ENCODE assay signal across 11 cellular contexts in the genomic region with DNA sequence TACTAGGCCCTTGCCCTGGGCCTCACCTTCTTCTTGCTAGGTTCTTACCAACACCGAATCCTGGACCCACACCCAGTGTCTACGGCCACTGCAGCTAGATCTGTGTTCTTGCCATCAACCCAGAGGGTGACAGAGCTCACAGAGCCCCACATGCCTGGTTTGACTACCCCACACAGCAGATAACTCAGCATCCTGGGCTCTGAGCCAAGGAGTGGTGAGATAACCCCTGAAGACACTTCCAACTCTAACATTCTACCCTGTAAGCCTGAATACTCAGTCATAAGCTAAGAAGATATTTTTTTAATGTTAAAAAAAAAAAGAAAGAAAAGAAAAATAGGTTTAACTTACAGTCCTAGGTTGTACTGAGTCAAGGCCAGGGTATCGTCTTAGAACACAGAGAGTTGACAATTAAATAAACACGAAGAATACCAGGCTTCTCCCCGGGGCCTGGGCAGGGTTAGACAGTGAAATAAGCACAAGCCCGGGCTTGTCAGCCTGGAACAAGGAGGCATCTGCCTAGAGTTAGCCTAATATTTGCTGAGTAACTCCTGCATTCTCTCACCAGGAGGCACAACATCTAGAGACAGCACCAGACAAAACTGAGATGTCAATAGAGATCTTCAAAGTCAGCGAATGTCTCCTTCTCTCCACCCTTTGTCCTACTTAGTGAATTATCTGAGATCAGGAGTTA.
DNase-seq lines count a peak whose midpoint lies in the region; ATAC-seq and TF ChIP-seq lines count a peak whose summit lies in the region.
"Had no signal": no experiment of that assay in that cellular context is flagged by ENCODE, and none has a peak within 500 bp of the region (broad histone marks: within the 10 kb centered on the region; RNA-seq: fewer than 3 reads in every experiment).

No MANE protein-coding gene starts in this region.

- CTCF ChIA-PET in activated CD4-positive, alpha-beta memory T cell treated with anti-CD3 and anti-CD28 coated beads for 36 hours (lab: Charles Lee) = no interaction called here

- no peak overlapping the region for H3K4me3 Mint-ChIP-seq in activated CD4-positive, alpha-beta memory T cell treated with anti-CD3 and anti-CD28 coated beads for 36 hours
- H3K4me3 Mint-ChIP-seq: activated T-cell treated with anti-CD3 and anti-CD28 coated beads, Interleukin-2, amount 50 U/mL, for 72 hours had no signal

- no peak for ATAC-seq in GM19395 (IDR thresholded peaks at IDR 0.05; ENCODE audit: unreplicated experiment)

- no peak overlapping the region for H3K27ac Mint-ChIP-seq in activated CD4-positive, alpha-beta memory T cell treated with anti-CD3 and anti-CD28 coated beads for 36 hours
- H3K27ac Mint-ChIP-seq: activated T-cell treated with anti-CD3 and anti-CD28 coated beads, Interleukin-2, amount 50 U/mL, for 72 hours had no signal

- DNase-seq in EH (ENCODE audit: low read depth) (peak; percentile 68), M059J (ENCODE audit: low read depth) (peak; percentile 10), iris pigment epithelial cell (ENCODE audit: low read depth) (peak; percentile 63), NCI-H2029 (lab: John Stamatoyannopoulos, UW) (no peak), midbrain (lab: John Stamatoyannopoulos, UW) (no peak)
- DNase-seq in activated CD4-positive, alpha-beta memory T cell treated with anti-CD3 and anti-CD28 coated beads for 36 hours = no peak
- DNase-seq: activated T-cell treated with anti-CD3 and anti-CD28 coated beads, Interleukin-2, amount 50 U/mL, for 72 hours; tibial artery had no signal

- POLR2A ChIA-PET in activated CD4-positive, alpha-beta memory T cell treated with anti-CD3 and anti-CD28 coated beads for 36 hours (lab: Charles Lee) = no interaction called here

- H3K9me3 Mint-ChIP-seq in activated CD4-positive, alpha-beta memory T cell treated with anti-CD3 and anti-CD28 coated beads for 36 hours = no peaks in the 10 kb centered on the region

- H3K27ac ChIP-seq in VCaP = no peak overlapping the region
- H3K27ac ChIP-seq: PC-9, tibial artery had no signal

- TF ChIP-seq CTCF in VCaP (conservative IDR thresholded peaks at IDR 0.05) = peak; percentile 30; the same call in 1 of the 2 replicates

- H3K4me1 Mint-ChIP-seq in activated CD4-positive, alpha-beta memory T cell treated with anti-CD3 and anti-CD28 coated beads for 36 hours (ENCODE audit: low read depth) = no peaks in the 10 kb centered on the region

- H3K27me3 Mint-ChIP-seq in activated CD4-positive, alpha-beta memory T cell treated with anti-CD3 and anti-CD28 coated beads for 36 hours = no peaks in the 10 kb centered on the region

- intact Hi-C loops in activated CD4-positive, alpha-beta memory T cell treated with anti-CD3 and anti-CD28 coated beads for 36 hours (cut with micrococcal nuclease) = no loop called here

- H3K36me3 Mint-ChIP-seq in activated CD4-positive, alpha-beta memory T cell treated with anti-CD3 and anti-CD28 coated beads for 36 hours = no peaks in the 10 kb centered on the region

Comparison
In these comparisons a context has a peak if more than half of its experiments do, and no peak if none do; other contexts are left out.
1. DNase-seq: peak in EH (single experiment), M059J (single experiment) and iris pigment epithelial cell (single experiment); none in NCI-H2029 (single experiment), midbrain (single experiment) and activated CD4-positive, alpha-beta memory T cell treated with anti-CD3 and anti-CD28 coated beads for 36 hours (single experiment).